In the genomic region with DNA sequence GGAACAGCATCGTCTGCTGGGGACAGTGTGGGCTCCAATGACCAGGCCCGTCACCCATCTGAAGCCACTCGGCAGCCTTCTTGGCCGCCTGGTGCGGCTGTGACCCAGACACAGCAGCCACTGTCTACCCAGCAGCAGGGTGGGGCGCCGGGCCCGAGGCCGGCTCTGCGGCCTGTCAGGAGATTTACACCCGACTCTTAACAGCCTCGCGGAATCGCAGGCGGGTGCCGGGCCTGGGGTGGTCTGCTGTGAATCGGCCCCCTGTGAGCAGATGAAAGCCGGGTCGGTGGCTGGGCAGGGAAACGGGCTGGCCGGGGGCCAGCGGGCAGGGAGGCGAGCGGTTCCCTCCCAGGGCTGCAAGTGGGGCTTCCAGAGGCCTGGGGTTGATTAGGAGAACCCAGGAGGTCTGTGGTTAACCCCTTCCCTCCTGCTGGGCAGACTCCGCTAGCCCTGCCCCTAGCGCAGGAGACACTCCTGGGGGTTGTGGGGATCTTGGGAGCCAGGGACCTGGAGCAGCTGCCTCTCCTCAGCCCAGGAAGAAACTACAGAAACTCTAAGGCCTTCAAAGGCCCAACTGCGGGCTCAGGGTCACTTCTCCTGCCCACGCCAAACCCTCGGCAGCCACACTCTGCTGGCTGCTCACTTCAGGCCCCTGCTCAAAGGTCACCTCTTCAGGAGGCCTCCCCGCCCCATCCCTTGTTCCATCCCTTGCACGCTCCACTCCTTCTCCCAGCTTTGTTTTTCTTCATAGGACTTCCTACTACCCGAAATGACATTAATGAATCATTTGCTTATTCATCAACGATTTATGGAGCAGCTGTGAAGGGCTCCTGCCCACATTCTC, we compare ENCODE assay signal across 8 cellular contexts. TPM values are rescaled to one million over a fixed set of nuclear protein-coding genes. Genes with fewer than 3 reads are reported as not detected.
DNase-seq lines count a peak whose midpoint lies in the region; ATAC-seq and TF ChIP-seq lines count a peak whose summit lies in the region.

No MANE protein-coding gene starts in this region.

- peaks cover 59% of the 10 kb centered on the region for H3K36me3 Mint-ChIP-seq in activated CD8-positive, alpha-beta memory T cell treated with anti-CD3 and anti-CD28 coated beads, Interleukin-2, amount 10 ng/mL, durations not matched to agents 7 days and 5 days
- peaks cover 89% of the 10 kb centered on the region for H3K36me3 Mint-ChIP-seq in activated B cell treated with CpG ODN at 0.5 μM for 24 hours (ENCODE audit: low read depth)
- H3K36me3 Mint-ChIP-seq in immature natural killer cell, result peaks cover 28 to 75% (median 35%) of the 10 kb centered on the region in 3 donors

- POLR2A ChIA-PET in activated B cell treated with CpG ODN at 0.5 μM for 24 hours (lab: Charles Lee), result interaction anchor here (1.0 kb wide), 1 partner anchor 9 kb away, joined by 3 read pairs; no protein-coding TSS in a partner anchor

- CTCF ChIA-PET in activated CD8-positive, alpha-beta memory T cell treated with anti-CD3 and anti-CD28 coated beads, Interleukin-2, amount 10 ng/mL, durations not matched to agents 7 days and 5 days (lab: Charles Lee), result interaction anchor here (1.3 to 7.0 kb wide), 5 partner anchors 12 to 124 kb away, joined by 3 to 86 read pairs (median 7); a partner anchor contains a TSS
- CTCF ChIA-PET in activated B cell treated with CpG ODN at 0.5 μM for 24 hours (lab: Charles Lee), result no interaction called here

- H3K27me3 ChIP-seq in spleen (replicated peaks in 1 of 7), result no peaks in the 10 kb centered on the region

- no peaks in the 10 kb centered on the region for H3K9me3 Mint-ChIP-seq in activated CD8-positive, alpha-beta memory T cell treated with anti-CD3 and anti-CD28 coated beads, Interleukin-2, amount 10 ng/mL, durations not matched to agents 7 days and 5 days (ENCODE audit: low read depth)
- no peaks in the 10 kb centered on the region for H3K9me3 Mint-ChIP-seq in activated B cell treated with CpG ODN at 0.5 μM for 24 hours
- H3K9me3 Mint-ChIP-seq in immature natural killer cell, result peaks cover 0 to 5% (median 0%) of the 10 kb centered on the region in 6 donors

- peak overlapping the region; percentile 96 for H3K27ac Mint-ChIP-seq in activated CD8-positive, alpha-beta memory T cell treated with anti-CD3 and anti-CD28 coated beads, Interleukin-2, amount 10 ng/mL, durations not matched to agents 7 days and 5 days
- peak overlapping the region; percentile 37 for H3K27ac Mint-ChIP-seq in activated B cell treated with CpG ODN at 0.5 μM for 24 hours
- H3K27ac Mint-ChIP-seq in immature natural killer cell, result peak overlapping the region; percentile 98 to 100 (median 100)

- H3K4me3 ChIP-seq in spleen, result no peak overlapping the region

- H3K27me3 Mint-ChIP-seq in activated CD8-positive, alpha-beta memory T cell treated with anti-CD3 and anti-CD28 coated beads, Interleukin-2, amount 10 ng/mL, durations not matched to agents 7 days and 5 days, result no peaks in the 10 kb centered on the region
- no peaks in the 10 kb centered on the region for H3K27me3 Mint-ChIP-seq in activated B cell treated with CpG ODN at 0.5 μM for 24 hours
- H3K27me3 Mint-ChIP-seq in immature natural killer cell (ENCODE audit: low read depth in 3 of 3), result peaks cover 68 to 83% (median 80%) of the 10 kb centered on the region in 3 donors

- H3K27ac ChIP-seq in spleen, result peak overlapping the region in 5 of 8 donors; percentile 54 to 90 (median 85)

- no peak overlapping the region for H3K4me3 Mint-ChIP-seq in activated CD8-positive, alpha-beta memory T cell treated with anti-CD3 and anti-CD28 coated beads, Interleukin-2, amount 10 ng/mL, durations not matched to agents 7 days and 5 days
- H3K4me3 Mint-ChIP-seq in activated B cell treated with CpG ODN at 0.5 μM for 24 hours (no peak overlapping the region), immature natural killer cell (peak overlapping the region; percentile 73 to 88 (median 80))

- ATAC-seq in activated CD8-positive, alpha-beta memory T cell treated with anti-CD3 and anti-CD28 coated beads, Interleukin-2, amount 10 ng/mL, durations not matched to agents 7 days and 5 days, result no peak
- ATAC-seq in activated B cell treated with CpG ODN at 0.5 μM for 24 hours (ENCODE audit: low read depth) (no peak), GM19452 (IDR thresholded peaks at IDR 0.05; ENCODE audit: unreplicated experiment) (no peak), GM21515 (IDR thresholded peaks at IDR 0.05; ENCODE audit: unreplicated experiment) (no peak)

- H3K9me3 ChIP-seq in spleen, result no peaks in the 10 kb centered on the region

- intact Hi-C loops in activated B cell treated with CpG ODN at 0.5 μM for 24 hours (cut with micrococcal nuclease) (no loop called here), spleen (cut with DNase I; ENCODE audit: low total_unique reads) (loop anchor here (10.0 kb wide), 1 partner anchor 60 kb away; no protein-coding TSS in a partner anchor)

- H3K4me1 ChIP-seq in spleen, result peaks cover 10 to 96% (median 58%) of the 10 kb centered on the region in 6 donors

- peaks cover 96% of the 10 kb centered on the region for H3K4me1 Mint-ChIP-seq in activated CD8-positive, alpha-beta memory T cell treated with anti-CD3 and anti-CD28 coated beads, Interleukin-2, amount 10 ng/mL, durations not matched to agents 7 days and 5 days
- H3K4me1 Mint-ChIP-seq in activated B cell treated with CpG ODN at 0.5 μM for 24 hours (peaks cover 33% of the 10 kb centered on the region), immature natural killer cell (peaks cover 98 to 99% of the 10 kb centered on the region in 2 donors)

- WGBS in spleen, 5 donors, result 66 to 80% (median 74%) methylated on average over 25 to 33 of the region's 33 CpGs

- peaks cover 0 to 100% (median 60%) of the 10 kb centered on the region in 6 donors for H3K36me3 ChIP-seq in spleen

- no peak for TF ChIP-seq POLR2A in spleen (IDR thresholded peaks at IDR 0.05)

- DNase-seq in activated CD8-positive, alpha-beta memory T cell treated with anti-CD3 and anti-CD28 coated beads, Interleukin-2, amount 10 ng/mL, durations not matched to agents 7 days and 5 days, result no peak
- DNase-seq in activated CD8-positive, alpha-beta memory T cell treated with anti-CD3 and anti-CD28 coated beads for 24 hours, result no peak
- DNase-seq in activated B cell treated with CpG ODN at 0.5 μM for 24 hours, result no peak
- DNase-seq in immature natural killer cell, result peak; percentile 73 to 77 (median 77)
- DNase-seq in spleen, result no peak
- DNase-seq in GF-D8 (lab: John Stamatoyannopoulos, UW), result no peak

- TF ChIP-seq CTCF in activated B cell treated with CpG ODN at 0.5 μM for 24 hours (IDR thresholded peaks at IDR 0.05) (no peak), spleen (IDR thresholded peaks at IDR 0.05 in 8 of 11, conservative IDR thresholded peaks at IDR 0.05 in 3 of 11) (no peak)

RNA-seq across cellular contexts. Expression of a gene that starts 15.6 kb away (rescaled TPM):
- total RNA-seq in activated CD8-positive, alpha-beta memory T cell treated with anti-CD3 and anti-CD28 coated beads, Interleukin-2, amount 10 ng/mL, durations not matched to agents 7 days and 5 days, result 100 to 1,000 TPM; 224 to 246 TPM
- total RNA-seq in activated B cell treated with CpG ODN at 0.5 μM for 24 hours (141 and 153 TPM in 2 replicates), spleen (10 to 100 TPM; 38.1 to 76.3 (median 52.3) TPM)
- polyA plus RNA-seq in immature natural killer cell (100 to 1,000 TPM in 1 of 3 donors, 10 to 100 TPM in 2; 83.7 to 132 (median 93.2) TPM), spleen (10 to 100 TPM; 17.3 to 22.1 (median 18.2) TPM)

Comparison
In these comparisons a context has a peak if more than half of its experiments do, and no peak if none do; other contexts are left out.
1. DNase-seq: peak in immature natural killer cell (3 of 3); none in activated CD8-positive, alpha-beta memory T cell treated with anti-CD3 and anti-CD28 coated beads, Interleukin-2, amount 10 ng/mL, durations not matched to agents 7 days and 5 days (single experiment), activated CD8-positive, alpha-beta memory T cell treated with anti-CD3 and anti-CD28 coated beads for 24 hours (single experiment), activated B cell treated with CpG ODN at 0.5 μM for 24 hours (single experiment), spleen (single experiment) and GF-D8 (single experiment).
2. H3K27ac Mint-ChIP-seq: peak in every context shown above with its lines; median percentile 100 in immature natural killer cell; 96 in activated CD8-positive, alpha-beta memory T cell treated with anti-CD3 and anti-CD28 coated beads, Interleukin-2, amount 10 ng/mL, durations not matched to agents 7 days and 5 days; 37 in activated B cell treated with CpG ODN at 0.5 μM for 24 hours.
3. H3K4me3 Mint-ChIP-seq: peak in immature natural killer cell (5 of 5); none in activated CD8-positive, alpha-beta memory T cell treated with anti-CD3 and anti-CD28 coated beads, Interleukin-2, amount 10 ng/mL, durations not matched to agents 7 days and 5 days (single experiment) and activated B cell treated with CpG ODN at 0.5 μM for 24 hours (single experiment).